In genomic region chr10:93435621-93436385, GRCh38 we compare ENCODE assay signal across 1 cellular context.
A peak's percentile ranks its signal among the peaks of the same experiment; 100 is the strongest.
TF ChIP-seq lines count a peak whose summit lies in the region.

No MANE protein-coding gene starts in this region.

TF ChIP-seq in H1, 55 proteins besides CTCF, POLR2A, EP300 and RAD21 (continued from another document):
- TF ChIP-seq CHD7 (IDR thresholded peaks at IDR 0.05; ENCODE audit: insufficient replicate concordance, low read length) (no peak), SAP30 (IDR thresholded peaks at IDR 0.05; ENCODE audit: insufficient read depth, insufficient replicate concordance, low read length) (no peak), RNF2 (IDR thresholded peaks at IDR 0.05; ENCODE audit: borderline replicate concordance, low read depth, low read length, missing control alignments, poor library complexity, severe bottlenecking) (no peak), CBX8 (IDR thresholded peaks at IDR 0.05; ENCODE audit: borderline replicate concordance, low read depth, low read length) (no peak), MAX (IDR thresholded peaks at IDR 0.05) (peak; percentile 75), CEBPB (IDR thresholded peaks at IDR 0.05; ENCODE audit: low read depth, low read length) (no peak), PHF8 (conservative IDR thresholded peaks at IDR 0.05; ENCODE audit: low read depth, low read length) (no peak), EGR1 (IDR thresholded peaks at IDR 0.05; ENCODE audit: borderline replicate concordance, low read depth, low read length) (no peak), BRCA1 (IDR thresholded peaks at IDR 0.05; ENCODE audit: low read depth, low read length) (no peak), TBP (IDR thresholded peaks at IDR 0.05; ENCODE audit: low read depth, low read length) (peak; percentile 56; the same call in 1 of the 2 replicates), SIRT6 (IDR thresholded peaks at IDR 0.05; ENCODE audit: low read length) (no peak), SIN3A (conservative IDR thresholded peaks at IDR 0.05 in 1 of 2, IDR thresholded peaks at IDR 0.05 in 1 of 2; ENCODE audit: low read depth in 1 of 2, low read length in 2 of 2) (no peak), POU5F1 (IDR thresholded peaks at IDR 0.05; ENCODE audit: low read depth, low read length) (no peak), BACH1 (IDR thresholded peaks at IDR 0.05; ENCODE audit: low read length) (no peak), KDM1A (IDR thresholded peaks at IDR 0.05; ENCODE audit: borderline replicate concordance, low read length) (no peak), JUN (IDR thresholded peaks at IDR 0.05; ENCODE audit: low read depth, low read length) (no peak), KDM5A (IDR thresholded peaks at IDR 0.05; ENCODE audit: low read length) (no peak), RBBP5 (IDR thresholded peaks at IDR 0.05; ENCODE audit: borderline replicate concordance, low read depth, low read length) (no peak), TAF1 (IDR thresholded peaks at IDR 0.05; ENCODE audit: low read depth, low read length) (0 out of 2 replicates have a peak, but pooled peaks have one; percentile 15), TAF7 (optimal IDR thresholded peaks at IDR 0.05; ENCODE audit: borderline replicate concordance, low read depth, low read length) (no peak), HDAC2 (IDR thresholded peaks at IDR 0.05; ENCODE audit: borderline replicate concordance in 1 of 2, low read depth in 2 of 2, low read length in 2 of 2) (peak in 1 of 2 experiments; percentile 14; a peak in 1 of 4 replicates), CBX5 (IDR thresholded peaks at IDR 0.05; ENCODE audit: low read depth, low read length) (no peak), SP1 (IDR thresholded peaks at IDR 0.05; ENCODE audit: low read depth, low read length) (peak; percentile 84), ZNF274 (IDR thresholded peaks at IDR 0.05; ENCODE audit: borderline replicate concordance, extremely low read depth, low read length) (no peak), SP2 (IDR thresholded peaks at IDR 0.05; ENCODE audit: low read length) (no peak), E2F6 (IDR thresholded peaks at IDR 0.05) (peak; percentile 53), BCL11A (IDR thresholded peaks at IDR 0.05; ENCODE audit: low read depth in 2 of 2, low read length in 2 of 2) (peak in 1 of 2 experiments; percentile 25), RFX5 (IDR thresholded peaks at IDR 0.05; ENCODE audit: borderline replicate concordance, low read depth, low read length) (no peak), NANOG (IDR thresholded peaks at IDR 0.05; ENCODE audit: insufficient read depth, low read depth, low read length, poor library complexity, severe bottlenecking) (peak; percentile 51), JUND (IDR thresholded peaks at IDR 0.05; ENCODE audit: low read length) (no peak)
